Comparison of ENCODE assay signal across 8 cellular contexts in the genomic region with DNA sequence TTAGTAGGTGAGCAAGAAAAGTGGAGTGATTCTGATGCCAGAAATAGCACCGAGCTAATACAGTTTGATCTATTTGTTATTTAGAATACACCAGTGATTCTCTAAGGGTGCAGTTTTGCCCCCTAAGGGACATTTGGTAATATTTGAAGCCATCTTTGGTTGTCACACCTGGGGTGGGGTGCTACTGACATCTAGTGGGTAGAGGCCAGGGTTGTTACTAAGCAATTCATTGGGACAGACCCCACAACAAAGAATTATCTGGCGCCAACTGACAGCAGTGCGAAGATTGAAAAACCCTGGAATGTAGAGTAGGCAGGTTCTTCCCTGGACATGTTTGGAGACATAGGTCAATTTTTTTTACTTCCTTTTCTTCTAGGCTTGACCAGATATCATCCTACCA. TPM values are rescaled to one million over a fixed set of nuclear protein-coding genes. Genes with fewer than 3 reads are reported as not detected.
DNase-seq lines count a peak whose midpoint lies in the region; ATAC-seq and TF ChIP-seq lines count a peak whose summit lies in the region.

No MANE protein-coding gene starts in this region.

- peak; percentile 25 to 74 (median 57) for DNase-seq in CD8-positive, alpha-beta T cell
- DNase-seq in activated CD4-positive, alpha-beta T cell treated with anti-CD3 and anti-CD28 coated beads for 4 hours = peak; percentile 45 to 55
- DNase-seq in fibroblast of pulmonary artery (ENCODE audit: low read depth) = no peak
- peak; percentile 40 for DNase-seq in stimulated activated CD8-positive, alpha-beta memory T cell treated with anti-CD3 and anti-CD28 coated beads, Interleukin-4, amount 100 ng/mL, for 48 hours
- DNase-seq in HuH-7 (ENCODE audit: low spot score) = no peak
- no peak for DNase-seq in substantia nigra (lab: John Stamatoyannopoulos, UW)

- POLR2A ChIA-PET in CD8-positive, alpha-beta T cell (lab: Charles Lee) = no interaction called here

- intact Hi-C loops in CD8-positive, alpha-beta T cell (cut with DNase I, micrococcal nuclease) = loop anchor here (1.0 to 5.0 kb wide), 8 partner anchors 15 to 1041 kb away; partner anchors contain the start of genes PALS2 (in 1 of the 2) and STK31 (in 1 of the 2)

- peak; percentile 97 for TF ChIP-seq CTCF in CD8-positive, alpha-beta T cell (IDR thresholded peaks at IDR 0.05)
- TF ChIP-seq CTCF in KMS-11 (conservative IDR thresholded peaks at IDR 0.05; ENCODE audit: low read depth, low read length) (peak; percentile 74), fibroblast of pulmonary artery (IDR thresholded peaks at IDR 0.05; ENCODE audit: low read length, missing control alignments) (peak; percentile 34)

- H3K4me3 Mint-ChIP-seq in CD8-positive, alpha-beta T cell = no peak overlapping the region

- H3K79me2 ChIP-seq in KMS-11 (ENCODE audit: insufficient read depth, low read depth) = peaks cover 82% of the 10 kb centered on the region

- no peaks in the 10 kb centered on the region for H3K36me3 Mint-ChIP-seq in CD8-positive, alpha-beta T cell

- H3K4me3 ChIP-seq in CD8-positive, alpha-beta T cell (ENCODE audit: low read depth, low read length) = no peak overlapping the region
- no peak overlapping the region for H3K4me3 ChIP-seq in KMS-11 (IDR thresholded peaks at IDR 0.05; ENCODE audit: insufficient read depth, low read depth, low read length)
- no peak overlapping the region for H3K4me3 ChIP-seq in fibroblast of pulmonary artery (replicated peaks; ENCODE audit: low read depth, low read length)

- no peak overlapping the region for H3K9ac ChIP-seq in KMS-11

- H3K27ac ChIP-seq in CD8-positive, alpha-beta T cell (ENCODE audit: low read depth, low read length) = no peak overlapping the region
- no peak overlapping the region; the same call in 1 of the 2 replicates for H3K27ac ChIP-seq in KMS-11
- no peak overlapping the region for H3K27ac ChIP-seq in substantia nigra (ENCODE audit: low read depth, low read length, poor library complexity, severe bottlenecking)

- no peaks in the 10 kb centered on the region for H3K27me3 ChIP-seq in CD8-positive, alpha-beta T cell (ENCODE audit: insufficient read depth, low read length)
- no peaks in the 10 kb centered on the region for H3K27me3 ChIP-seq in KMS-11 (ENCODE audit: insufficient read depth, low read depth)

- no peak overlapping the region for H2AFZ ChIP-seq in KMS-11 (ENCODE audit: low read depth)

- CTCF ChIA-PET in CD8-positive, alpha-beta T cell (lab: Charles Lee) = interaction anchor here (0.7 to 1.4 kb wide), 6 partner anchors 13 to 263 kb away, joined by 3 to 7 read pairs (median 3); no protein-coding TSS in a partner anchor

- peaks cover 12% of the 10 kb centered on the region for H3K4me1 Mint-ChIP-seq in CD8-positive, alpha-beta T cell (ENCODE audit: low read depth)

- H3K9me3 ChIP-seq in CD8-positive, alpha-beta T cell (ENCODE audit: low read length) = no peaks in the 10 kb centered on the region

- H3K4me1 ChIP-seq in CD8-positive, alpha-beta T cell (ENCODE audit: insufficient read depth, low read length) = no peaks in the 10 kb centered on the region
- peaks cover 57% of the 10 kb centered on the region for H3K4me1 ChIP-seq in KMS-11 (ENCODE audit: low read depth, poor library complexity, severe bottlenecking)

- no peak overlapping the region for H3K27ac Mint-ChIP-seq in CD8-positive, alpha-beta T cell

- H4K20me1 ChIP-seq in KMS-11 (ENCODE audit: insufficient read depth) = peaks cover 49% of the 10 kb centered on the region

- H3K9me3 Mint-ChIP-seq in CD8-positive, alpha-beta T cell = no peaks in the 10 kb centered on the region

- no peaks in the 10 kb centered on the region for H3K36me3 ChIP-seq in CD8-positive, alpha-beta T cell (ENCODE audit: insufficient read depth, low read length)
- H3K36me3 ChIP-seq in KMS-11 (ENCODE audit: insufficient read depth) = no peaks in the 10 kb centered on the region

- no peaks in the 10 kb centered on the region for H3K27me3 Mint-ChIP-seq in CD8-positive, alpha-beta T cell (ENCODE audit: low read depth)

- H3K4me2 ChIP-seq in KMS-11 = no peak overlapping the region; the same call in 1 of the 2 replicates

- ATAC-seq in CD8-positive, alpha-beta T cell = peak; percentile 95
- ATAC-seq in GM19438 (IDR thresholded peaks at IDR 0.05; ENCODE audit: low read depth, unreplicated experiment) = peak; percentile 70

RNA-seq across cellular contexts. Expression of gene PALS2, which starts 14.6 kb away (rescaled TPM):
- 10 to 100 TPM; 31.7 to 32.8 TPM for total RNA-seq in CD8-positive, alpha-beta T cell

Comparison
In these comparisons a context has a peak if more than half of its experiments do, and no peak if none do; other contexts are left out.
1. DNase-seq: peak in CD8-positive, alpha-beta T cell (7 of 7), activated CD4-positive, alpha-beta T cell treated with anti-CD3 and anti-CD28 coated beads for 4 hours (2 of 2) and stimulated activated CD8-positive, alpha-beta memory T cell treated with anti-CD3 and anti-CD28 coated beads, Interleukin-4, amount 100 ng/mL, for 48 hours (single experiment); none in fibroblast of pulmonary artery (single experiment), HuH-7 (single experiment) and substantia nigra (0 of 49).
2. CTCF ChIP-seq: peak in every context shown above with its lines; median percentile 97 in CD8-positive, alpha-beta T cell; 74 in KMS-11; 34 in fibroblast of pulmonary artery.